Comparison of ENCODE assay signal across 3 cellular contexts in genomic region chr6:14582731-14583130, GRCh38.
"Had no signal": no experiment of that assay in that cellular context is flagged by ENCODE, and none has a peak within 500 bp of the region (broad histone marks: within the 10 kb centered on the region; RNA-seq: fewer than 3 reads in every experiment).

No MANE protein-coding gene starts in this region.

- DNase-seq: GDM1, GF-D8 had no signal

- H3K4me3 ChIP-seq: GM12878 had no signal

- ATAC-seq: GM12878 had no signal
